In the genomic region with DNA sequence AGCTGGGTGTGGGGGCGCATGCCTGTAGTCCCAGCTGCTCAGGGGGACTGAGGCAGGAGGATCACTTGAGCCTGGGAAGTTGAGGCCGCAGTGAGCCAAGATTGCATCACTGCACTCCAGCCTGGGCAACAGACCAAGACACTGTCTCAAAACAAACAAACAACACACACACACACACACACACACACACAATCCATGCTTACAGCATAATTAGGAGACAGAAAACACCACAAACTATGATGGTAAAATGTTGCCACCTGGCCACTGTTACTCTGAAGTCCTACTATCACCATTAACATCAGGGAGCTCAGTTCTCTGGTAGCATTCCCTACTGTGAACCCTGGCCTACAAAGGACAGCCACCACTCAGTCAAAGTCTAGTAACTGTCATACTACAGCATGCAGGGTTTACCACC, we compare ENCODE assay signal across 11 cellular contexts. TPM values are rescaled to one million over a fixed set of nuclear protein-coding genes. Genes with fewer than 3 reads are reported as not detected.
DNase-seq lines count a peak whose midpoint lies in the region; ATAC-seq and TF ChIP-seq lines count a peak whose summit lies in the region.
"Had no signal": no experiment of that assay in that cellular context is flagged by ENCODE, and none has a peak within 500 bp of the region (broad histone marks: within the 10 kb centered on the region; RNA-seq: fewer than 3 reads in every experiment).

No MANE protein-coding gene starts in this region.

- TF ChIP-seq POLR2A in suprapubic skin (IDR thresholded peaks at IDR 0.05), result no peak

- H3K27me3 ChIP-seq in brain microvascular endothelial cell (replicated peaks), result no peaks in the 10 kb centered on the region
- no peaks in the 10 kb centered on the region for H3K27me3 ChIP-seq in suprapubic skin

- TF ChIP-seq CTCF in LNCaP clone FGC (IDR thresholded peaks at IDR 0.05; ENCODE audit: control insufficient read depth, extremely low read depth, insufficient read depth) (no peak), brain microvascular endothelial cell (IDR thresholded peaks at IDR 0.05; ENCODE audit: low read depth, low read length, missing control alignments) (no peak), suprapubic skin (IDR thresholded peaks at IDR 0.05) (no peak)

- no peak for ATAC-seq in HG03039 (IDR thresholded peaks at IDR 0.05; ENCODE audit: unreplicated experiment)

- DNase-seq in LNCaP clone FGC (ENCODE audit: low read depth) (peak; percentile 47), brain microvascular endothelial cell (peak; percentile 56), iris pigment epithelial cell (ENCODE audit: low read depth) (peak; percentile 80), suprapubic skin (ENCODE audit: low spot score in 2 of 2) (no peak), epidermal melanocyte (ENCODE audit: insufficient read length, low spot score) (no peak), NCI-H82 treated with DMSO at 0.1 percent for 48 hours (lab: John Stamatoyannopoulos, UW; ENCODE audit: unreplicated experiment) (no peak), ureter (ENCODE audit: low spot score) (no peak)
- DNase-seq: activated B cell treated with CpG ODN at 0.5 μM for 24 hours; activated naive CD8-positive, alpha-beta T cell treated with anti-CD3 and anti-CD28 coated beads, Interleukin-2, amount 10 ng/mL, durations not matched to agents 7 days and 5 days; GOT3 had no signal

- in situ Hi-C loops in brain microvascular endothelial cell (cut with HindIII; ENCODE audit: low pct_ligation_motif_present, low sequenced_read_pairs), result no loop called here

- no peak for TF ChIP-seq EP300 in suprapubic skin (IDR thresholded peaks at IDR 0.05)

- H3K36me3 ChIP-seq in brain microvascular endothelial cell (replicated peaks) (peaks cover 1% of the 10 kb centered on the region), suprapubic skin (peaks cover 13% of the 10 kb centered on the region)

- peaks cover 14% of the 10 kb centered on the region for H3K4me1 ChIP-seq in suprapubic skin

- H3K4me3 ChIP-seq in LNCaP clone FGC (ENCODE audit: low read depth, low read length) (no peak overlapping the region), brain microvascular endothelial cell (ENCODE audit: low read depth, low read length) (no peak overlapping the region), suprapubic skin (no peak overlapping the region)

- H3K9me3 ChIP-seq in suprapubic skin, result no peaks in the 10 kb centered on the region

- H3K27ac ChIP-seq in brain microvascular endothelial cell, result no peak overlapping the region
- H3K27ac ChIP-seq in suprapubic skin, result peak overlapping the region; percentile 65

- 33% methylated on average over 1 of the region's 2 CpGs for WGBS in suprapubic skin

RNA-seq across cellular contexts. Expression of gene DNPEP, which starts 18.3 kb away (rescaled TPM):
- 100 to 1,000 TPM in 1 of 4 donors, 10 to 100 TPM in 3; 66.6 to 104 (median 70.5) TPM for total RNA-seq in suprapubic skin
- total RNA-seq in ureter, result 86.6 TPM

RNA-seq across cellular contexts. Expression of gene RESP18, which starts 36.9 kb away (rescaled TPM):
- total RNA-seq in suprapubic skin, result not detected
- total RNA-seq in ureter, result not detected
- total RNA-seq: activated B cell treated with CpG ODN at 0.5 μM for 24 hours; activated naive CD8-positive, alpha-beta T cell treated with anti-CD3 and anti-CD28 coated beads, Interleukin-2, amount 10 ng/mL, durations not matched to agents 7 days and 5 days had no signal

RNA-seq across cellular contexts. Expression of gene DES, which starts 48.7 kb away (rescaled TPM):
- total RNA-seq in suprapubic skin, result 100 to 1,000 TPM in 1 of 4 donors, 10 to 100 TPM in 3; 11.4 to 100 (median 35.6) TPM
- 1,211 TPM for total RNA-seq in ureter
- total RNA-seq: activated B cell treated with CpG ODN at 0.5 μM for 24 hours; activated naive CD8-positive, alpha-beta T cell treated with anti-CD3 and anti-CD28 coated beads, Interleukin-2, amount 10 ng/mL, durations not matched to agents 7 days and 5 days had no signal

Comparison
In these comparisons a context has a peak if more than half of its experiments do, and no peak if none do; other contexts are left out.
1. DNase-seq: peak in LNCaP clone FGC (single experiment), brain microvascular endothelial cell (single experiment) and iris pigment epithelial cell (single experiment); none in suprapubic skin (0 of 2), epidermal melanocyte (single experiment), NCI-H82 treated with DMSO at 0.1 percent for 48 hours (single experiment) and ureter (single experiment).
2. RNA of gene DES, which starts 48.7 kb away (total RNA-seq): 1,211 TPM in ureter (single experiment); 11.4 to 100 TPM in suprapubic skin; every median in the first group is over 10 times any median in the second.